20 cellular contexts compared by ENCODE assay signal in genomic region chr4:23297327-23297726, GRCh38.
"Had no signal": no experiment of that assay in that cellular context is flagged by ENCODE, and none has a peak within 500 bp of the region (broad histone marks: within the 10 kb centered on the region; RNA-seq: fewer than 3 reads in every experiment).

No MANE protein-coding gene starts in this region.

- H3K4me3 ChIP-seq: body of pancreas, left lung, psoas muscle, skin epidermis, suprapubic skin, transverse colon, vagina had no signal

- H3K27me3 ChIP-seq: body of pancreas, left lung, suprapubic skin, transverse colon, vagina had no signal

- DNase-seq: activated B cell treated with CpG ODN at 0.5 μM for 24 hours; activated CD4-positive, alpha-beta memory T cell treated with anti-CD3 and anti-CD28 coated beads, Interleukin-2, amount 10 ng/mL, durations not matched to agents 7 days and 5 days; activated CD4-positive, alpha-beta T cell treated with anti-CD3 and anti-CD28 coated beads for 4 hours; activated CD8-positive, alpha-beta memory T cell treated with anti-CD3 and anti-CD28 coated beads, Interleukin-2, amount 10 ng/mL, durations not matched to agents 7 days and 5 days; activated naive CD4-positive, alpha-beta T cell; body of pancreas; caudate nucleus; foreskin fibroblast; hippocampal formation; left lung; midbrain; psoas muscle; right cardiac atrium; stimulated activated naive CD8-positive, alpha-beta T cell treated with anti-CD3 and anti-CD28 coated beads, Interleukin-15, amount 100 ng/mL, for 72 hours; T-helper 2 cell; transverse colon had no signal

- H3K4me1 ChIP-seq: body of pancreas, left lung, psoas muscle, suprapubic skin, transverse colon, vagina had no signal

- ATAC-seq: activated CD8-positive, alpha-beta memory T cell treated with anti-CD3 and anti-CD28 coated beads, Interleukin-2, amount 10 ng/mL, durations not matched to agents 7 days and 5 days; body of pancreas; left lung; psoas muscle; right cardiac atrium; stimulated activated naive CD8-positive, alpha-beta T cell treated with anti-CD3 and anti-CD28 coated beads, Interleukin-15, amount 100 ng/mL, for 72 hours had no signal

- H3K36me3 ChIP-seq: left lung, suprapubic skin, transverse colon, vagina had no signal

- H3K9me3 ChIP-seq: body of pancreas, left lung, psoas muscle, suprapubic skin, transverse colon, vagina had no signal

- H3K27ac ChIP-seq: body of pancreas, epithelial cell of prostate, left lung, psoas muscle, skin epidermis, suprapubic skin, transverse colon, vagina had no signal
